ENCODE assay signal across 8 cellular contexts in the genomic region with DNA sequence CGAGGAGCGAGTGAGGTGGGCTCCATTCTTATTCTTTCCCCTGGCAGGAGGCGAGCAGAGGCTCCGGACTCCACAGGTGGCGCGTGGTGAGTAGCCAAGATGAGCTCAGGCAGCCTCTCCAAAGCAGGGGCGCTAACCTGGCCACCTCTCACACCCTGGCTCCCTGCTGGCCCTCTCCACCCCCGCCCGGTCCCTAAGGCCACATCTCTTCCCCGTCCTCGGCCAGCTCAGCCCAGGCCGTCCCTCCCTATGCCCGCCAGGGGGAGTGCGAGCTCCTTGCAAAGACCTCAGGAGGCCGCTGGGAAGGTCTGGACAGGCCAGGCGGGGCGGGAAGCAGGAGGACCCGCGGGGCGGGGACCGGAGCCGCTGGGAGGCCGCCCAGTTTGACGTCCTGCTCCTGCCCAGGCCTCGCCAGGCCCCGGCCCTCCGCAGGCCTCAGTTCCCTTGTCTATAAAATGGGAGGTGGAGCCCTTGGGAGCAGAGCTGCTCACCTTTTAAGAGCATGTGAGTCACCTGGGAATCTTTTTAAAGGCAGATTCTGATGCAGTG. TPM values are rescaled to one million over a fixed set of nuclear protein-coding genes. Genes with fewer than 3 reads are reported as not detected.
DNase-seq lines count a peak whose midpoint lies in the region; ATAC-seq and TF ChIP-seq lines count a peak whose summit lies in the region.

No MANE protein-coding gene starts in this region.

- no peaks in the 10 kb centered on the region for H3K9me3 ChIP-seq in A673 (ENCODE audit: low read depth, low read length, poor library complexity, severe bottlenecking)
- no peaks in the 10 kb centered on the region for H3K9me3 ChIP-seq in lower lobe of right lung

- H3K27me3 ChIP-seq in A673 (replicated peaks; ENCODE audit: insufficient read depth, low read depth, low read length, poor library complexity) = no peaks in the 10 kb centered on the region
- H3K27me3 ChIP-seq in lower lobe of right lung (ENCODE audit: low read depth) = no peaks in the 10 kb centered on the region

- POLR2A ChIA-PET in A673 (lab: Charles Lee; ENCODE audit: low non-redundant PET) = interaction anchor here (0.5 kb wide), 1 partner anchor 15 kb away, joined by 12 read pairs; no protein-coding TSS in a partner anchor

- no peak for TF ChIP-seq POLR2A in GM18505 (IDR thresholded peaks at IDR 0.05; ENCODE audit: borderline replicate concordance, extremely low read depth, insufficient read depth, insufficient read length)

- no peaks in the 10 kb centered on the region for H3K36me3 ChIP-seq in A673 (ENCODE audit: insufficient read depth, low read length, poor library complexity, severe bottlenecking)
- no peaks in the 10 kb centered on the region for H3K36me3 ChIP-seq in lower lobe of right lung

- intact Hi-C loops in A673 (cut with micrococcal nuclease; ENCODE audit: unreplicated experiment) = loop anchor here (1.0 to 5.0 kb wide), 3 partner anchors 447 to 806 kb away; no protein-coding TSS in a partner anchor
- intact Hi-C loops in lower lobe of right lung (cut with DNase I) = no loop called here

- CTCF ChIA-PET in A673 (lab: Charles Lee) = interaction anchor here (0.6 to 1.2 kb wide), 10 partner anchors 10 to 805 kb away, joined by 3 to 11 read pairs (median 3); no protein-coding TSS in a partner anchor

- TF ChIP-seq CTCF in A673 (conservative IDR thresholded peaks at IDR 0.05; ENCODE audit: low read depth, low read length) (peak; percentile 97), lower lobe of right lung (IDR thresholded peaks at IDR 0.05) (peak; percentile 97)

- H3K4me3 ChIP-seq in A673 (ENCODE audit: low read depth, low read length, poor library complexity, severe bottlenecking) (no peak overlapping the region), lower lobe of right lung (peak overlapping the region; percentile 23)

- peaks cover 4% of the 10 kb centered on the region for H3K4me1 ChIP-seq in A673 (ENCODE audit: insufficient read depth, low read length, poor library complexity, severe bottlenecking)
- H3K4me1 ChIP-seq in lower lobe of right lung = peaks cover 19% of the 10 kb centered on the region

- BruUV-seq in A673 (replicated peaks; lab: Mats Ljungman, UMichigan) = no TSS peak

- no peak overlapping the region for H3K27ac ChIP-seq in A673 (ENCODE audit: low read depth, low read length, poor library complexity, severe bottlenecking)
- no peak overlapping the region for H3K27ac ChIP-seq in lower lobe of right lung

- ATAC-seq in GM18505 (IDR thresholded peaks at IDR 0.05; ENCODE audit: unreplicated experiment) (peak; percentile 64), HG03280 (IDR thresholded peaks at IDR 0.05; ENCODE audit: unreplicated experiment) (peak; percentile 83), lower lobe of right lung (peak; percentile 98)

- peak; percentile 90 for DNase-seq in A673 (ENCODE audit: low spot score)
- DNase-seq in NCI-H446 treated with DMSO at 0.1 percent for 48 hours (lab: John Stamatoyannopoulos, UW) = peak; percentile 51
- peak; percentile 46 to 55 for DNase-seq in activated CD4-positive, alpha-beta T cell treated with anti-CD3 and anti-CD28 coated beads for 4 hours
- peak; percentile 97 for DNase-seq in dedifferentiated amniotic fluid mesenchymal stem cell (ENCODE audit: extremely low spot score)
- peak; percentile 97 for DNase-seq in lower lobe of right lung
- peak; percentile 30 to 71 (median 42) for DNase-seq in stimulated activated CD4-positive, alpha-beta T cell treated with anti-CD3 and anti-CD28 coated beads, TNF-alpha, amount 100 ng/mL, for 24 hours (ENCODE audit: low read depth in 3 of 3)

RNA-seq across cellular contexts. Expression of a gene that starts 46.3 kb away (rescaled TPM):
- not detected in 2 replicates for total RNA-seq in A673 (2021)
- total RNA-seq in lower lobe of right lung = 14.0 TPM

Comparison
In these comparisons a context has a peak if more than half of its experiments do, and no peak if none do; other contexts are left out.
1. DNase-seq: peak in every context shown above with its lines; median percentile 97 in dedifferentiated amniotic fluid mesenchymal stem cell; 97 in lower lobe of right lung; 90 in A673; 51 in NCI-H446 treated with DMSO at 0.1 percent for 48 hours; 50 in activated CD4-positive, alpha-beta T cell treated with anti-CD3 and anti-CD28 coated beads for 4 hours; 42 in stimulated activated CD4-positive, alpha-beta T cell treated with anti-CD3 and anti-CD28 coated beads, TNF-alpha, amount 100 ng/mL, for 24 hours.
2. RNA of a gene that starts 46.3 kb away (total RNA-seq): 14.0 TPM in lower lobe of right lung (single experiment); not detected in A673; every median in the first group is over 10 times any median in the second.
3. Peak in every context shown above with its lines, with median percentiles within 50 percentile points of each other: ATAC-seq.